ENCODE assay signal across 1 cellular context in genomic region chr19:44613295-44614168, GRCh38.
TF ChIP-seq lines count a peak whose summit lies in the region.

Gene IGSF23, plus strand, starts transcription at chr19:44613563. Its CDS starts 83 bp downstream, at chr19:44613646.

TF ChIP-seq in HepG2, 621 proteins besides CTCF, POLR2A, EP300 and RAD21 (continued from another document):
- TF ChIP-seq PATZ1 (CRISPR knock-in tag; IDR thresholded peaks at IDR 0.05) (peak; percentile 58), IKZF1 (IDR thresholded peaks at IDR 0.05) (no peak), ZNF552 (CRISPR knock-in tag; IDR thresholded peaks at IDR 0.05; ENCODE audit: borderline replicate concordance) (no peak), ZNF549 (CRISPR knock-in tag; IDR thresholded peaks at IDR 0.05) (no peak), ZNF124 (CRISPR knock-in tag; IDR thresholded peaks at IDR 0.05) (no peak), HCFC1 (IDR thresholded peaks at IDR 0.05; ENCODE audit: low read depth, low read length) (no peak), REXO4 (CRISPR knock-in tag; IDR thresholded peaks at IDR 0.05; ENCODE audit: borderline replicate concordance) (no peak), SMARCE1 (IDR thresholded peaks at IDR 0.05; ENCODE audit: borderline replicate concordance) (no peak), HNRNPLL (IDR thresholded peaks at IDR 0.05; ENCODE audit: low read depth, low read length, poor library complexity, severe bottlenecking) (no peak), ZNF614 (CRISPR knock-in tag; IDR thresholded peaks at IDR 0.05; ENCODE audit: borderline replicate concordance) (no peak), PAXIP1 (CRISPR knock-in tag; conservative IDR thresholded peaks at IDR 0.05) (peak; percentile 95), TCF7L2 (IDR thresholded peaks at IDR 0.05; ENCODE audit: low read depth, low read length) (no peak; the same call in 1 of the 2 replicates), SYNCRIP (IDR thresholded peaks at IDR 0.05; ENCODE audit: insufficient read depth, low read depth, low read length) (no peak), RERE (CRISPR knock-in tag; IDR thresholded peaks at IDR 0.05; ENCODE audit: low read depth) (no peak), SCMH1 (CRISPR knock-in tag; IDR thresholded peaks at IDR 0.05; ENCODE audit: borderline replicate concordance) (no peak), SNAI1 (CRISPR knock-in tag; IDR thresholded peaks at IDR 0.05; ENCODE audit: borderline replicate concordance) (no peak), MTERF4 (CRISPR knock-in tag; IDR thresholded peaks at IDR 0.05) (peak; percentile 84; the same call in 1 of the 2 replicates), ZFP91 (CRISPR knock-in tag; IDR thresholded peaks at IDR 0.05; ENCODE audit: borderline replicate concordance) (0 out of 2 replicates have a peak, but pooled peaks have one; percentile 42), GMEB2 (CRISPR knock-in tag; IDR thresholded peaks at IDR 0.05; ENCODE audit: low read depth) (no peak), RBFOX2 (IDR thresholded peaks at IDR 0.05; ENCODE audit: low read depth, low read length) (peak; percentile 69), SETDB1 (CRISPR knock-in tag; IDR thresholded peaks at IDR 0.05; ENCODE audit: borderline replicate concordance) (no peak), IRF2 (CRISPR knock-in tag; IDR thresholded peaks at IDR 0.05) (no peak), ZBTB33 (CRISPR knock-in tag; IDR thresholded peaks at IDR 0.05) (peak; percentile 45), POLR2G (IDR thresholded peaks at IDR 0.05; ENCODE audit: low read depth, low read length) (peak; percentile 78), SIN3B (IDR thresholded peaks at IDR 0.05; ENCODE audit: low read length) (no peak), TEAD2 (CRISPR knock-in tag; IDR thresholded peaks at IDR 0.05) (no peak), MYPOP (CRISPR knock-in tag; IDR thresholded peaks at IDR 0.05) (no peak), RBM22 (optimal IDR thresholded peaks at IDR 0.05; ENCODE audit: low read length) (no peak), EZH2 (conservative IDR thresholded peaks at IDR 0.05; ENCODE audit: low read depth, low read length) (no peak), PREB (CRISPR knock-in tag; IDR thresholded peaks at IDR 0.05) (no peak), SP2 (CRISPR knock-in tag; IDR thresholded peaks at IDR 0.05) (no peak), FOXM1 (CRISPR knock-in tag; IDR thresholded peaks at IDR 0.05) (no peak)
